ENCODE assay signal across 3 cellular contexts in the genomic region with DNA sequence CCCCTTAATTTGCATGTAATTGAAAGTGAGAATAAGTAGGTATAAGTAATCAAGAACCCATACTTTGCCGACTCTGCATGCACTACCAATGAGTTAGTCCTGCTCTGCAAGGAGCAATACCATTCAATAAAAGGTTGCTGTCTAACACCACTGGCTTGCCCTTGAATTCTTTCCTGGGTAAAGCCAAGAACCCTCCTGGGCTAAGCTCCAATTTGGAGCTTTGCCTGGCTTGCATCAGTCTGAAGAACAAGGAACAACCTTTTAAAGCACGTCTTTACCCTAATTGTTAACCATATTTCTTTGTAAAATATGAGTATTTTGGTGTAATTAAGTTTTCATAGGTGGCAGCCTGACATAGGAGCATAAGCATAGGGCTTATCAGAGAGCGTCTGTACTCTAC.
"Had no signal": no experiment of that assay in that cellular context is flagged by ENCODE, and none has a peak within 500 bp of the region (broad histone marks: within the 10 kb centered on the region; RNA-seq: fewer than 3 reads in every experiment).

No MANE protein-coding gene starts in this region.

- H3K4me3 ChIP-seq: GM12878 had no signal

- DNase-seq: GDM1, GF-D8 had no signal
